In genomic region chr19:51124729-51125128, GRCh38 we compare ENCODE assay signal across 10 cellular contexts. TPM values are rescaled to one million over a fixed set of nuclear protein-coding genes. Genes with fewer than 3 reads are reported as not detected.
DNase-seq lines count a peak whose midpoint lies in the region; ATAC-seq, FAIRE-seq and TF ChIP-seq lines count a peak whose summit lies in the region.
"Had no signal": no experiment of that assay in that cellular context is flagged by ENCODE, and none has a peak within 500 bp of the region (broad histone marks: within the 10 kb centered on the region; RNA-seq: fewer than 3 reads in every experiment).

Gene SIGLEC9 (plus strand): TSS chr19:51124906. CDS start chr19:51124975, 69 bp downstream.

- H3K27me3 ChIP-seq in rectal smooth muscle tissue (ENCODE audit: control insufficient read depth, insufficient read depth, low read length): no peaks in the 10 kb centered on the region

- POLR2A ChIA-PET in activated CD4-positive, alpha-beta memory T cell treated with anti-CD3 and anti-CD28 coated beads for 36 hours (lab: Charles Lee): no interaction called here

- intact Hi-C loops in activated CD4-positive, alpha-beta memory T cell treated with anti-CD3 and anti-CD28 coated beads for 36 hours (cut with micrococcal nuclease): no loop called here
- intact Hi-C loops in left ventricle myocardium superior (cut with micrococcal nuclease): no loop called here

- peak within 1 kb of the TSS; percentile 8 for H3K27ac ChIP-seq in rectal smooth muscle tissue (ENCODE audit: low read depth, low read length)
- H3K27ac ChIP-seq: SJCRH30 had no signal

- peaks cover 65% of the 10 kb centered on the region for H3K4me1 Mint-ChIP-seq in activated CD4-positive, alpha-beta memory T cell treated with anti-CD3 and anti-CD28 coated beads for 36 hours (ENCODE audit: low read depth)
- peaks cover 19% of the 10 kb centered on the region for H3K4me1 Mint-ChIP-seq in mesothelial cell of epicardium

- no peaks in the 10 kb centered on the region for H3K36me3 ChIP-seq in rectal smooth muscle tissue (ENCODE audit: control insufficient read depth, insufficient read depth, low read length)
- H3K36me3 ChIP-seq: SJCRH30 had no signal

- TF ChIP-seq CTCF in mesothelial cell of epicardium (IDR thresholded peaks at IDR 0.05; ENCODE audit: unreplicated experiment): no peak

- CTCF ChIA-PET in activated CD4-positive, alpha-beta memory T cell treated with anti-CD3 and anti-CD28 coated beads for 36 hours (lab: Charles Lee): no interaction called here

- ATAC-seq in left ventricle myocardium superior (peak; percentile 54), GM19395 (IDR thresholded peaks at IDR 0.05; ENCODE audit: unreplicated experiment) (no peak)

- no peak for TF ChIP-seq POLR2A in GM12891 (IDR thresholded peaks at IDR 0.05; ENCODE audit: low read depth, low read length)

- no peak for DNase-seq in GM12891 (ENCODE audit: insufficient read length, low spot score)
- no peak for DNase-seq in activated CD4-positive, alpha-beta memory T cell treated with anti-CD3 and anti-CD28 coated beads for 36 hours
- DNase-seq in left ventricle myocardium superior: peak; percentile 72
- DNase-seq in SKM-1 treated with dmso at 0.1 percent for 144 hours (lab: John Stamatoyannopoulos, UW; ENCODE audit: unreplicated experiment): no peak
- no peak for DNase-seq in mesothelial cell of epicardium (ENCODE audit: low spot score in 2 of 2, unreplicated experiment in 2 of 2)
- DNase-seq: NCI-H2171 treated with DMSO at 0.1 percent for 48 hours, SJCRH30 had no signal

- H3K4me3 ChIP-seq in rectal smooth muscle tissue (ENCODE audit: low read length): no peak within 1 kb of the TSS
- H3K4me3 ChIP-seq: SJCRH30 had no signal

- no peaks in the 10 kb centered on the region for H3K4me1 ChIP-seq in rectal smooth muscle tissue (ENCODE audit: control insufficient read depth, insufficient read depth, low read length)

- peak within 1 kb of the TSS; percentile 77 for H3K27ac Mint-ChIP-seq in activated CD4-positive, alpha-beta memory T cell treated with anti-CD3 and anti-CD28 coated beads for 36 hours
- H3K27ac Mint-ChIP-seq in mesothelial cell of epicardium: no peak within 1 kb of the TSS

- no peaks in the 10 kb centered on the region for H3K9me3 Mint-ChIP-seq in activated CD4-positive, alpha-beta memory T cell treated with anti-CD3 and anti-CD28 coated beads for 36 hours
- H3K9me3 Mint-ChIP-seq in mesothelial cell of epicardium: no peaks in the 10 kb centered on the region

- peak; percentile 28 for FAIRE-seq in GM12891 (lab: Jason Lieb, UNC)

- H3K9ac ChIP-seq in rectal smooth muscle tissue (ENCODE audit: low read length): no peak within 1 kb of the TSS

- H3K27me3 Mint-ChIP-seq in activated CD4-positive, alpha-beta memory T cell treated with anti-CD3 and anti-CD28 coated beads for 36 hours: no peaks in the 10 kb centered on the region
- peaks cover 21% of the 10 kb centered on the region for H3K27me3 Mint-ChIP-seq in mesothelial cell of epicardium (ENCODE audit: low read depth)

- no peak within 1 kb of the TSS for H3K4me3 Mint-ChIP-seq in activated CD4-positive, alpha-beta memory T cell treated with anti-CD3 and anti-CD28 coated beads for 36 hours
- no peak within 1 kb of the TSS for H3K4me3 Mint-ChIP-seq in mesothelial cell of epicardium

- H3K36me3 Mint-ChIP-seq in activated CD4-positive, alpha-beta memory T cell treated with anti-CD3 and anti-CD28 coated beads for 36 hours: no peaks in the 10 kb centered on the region
- H3K36me3 Mint-ChIP-seq in mesothelial cell of epicardium: no peaks in the 10 kb centered on the region

TF ChIP-seq in GM12891, 5 proteins besides CTCF, POLR2A, EP300 and RAD21:
- TF ChIP-seq PAX5 (IDR thresholded peaks at IDR 0.05; ENCODE audit: insufficient read depth, low read length, severe bottlenecking) (no peak), TAF1 (IDR thresholded peaks at IDR 0.05; ENCODE audit: low read depth, low read length) (no peak), POLR2AphosphoS5 (IDR thresholded peaks at IDR 0.05; ENCODE audit: low read depth, low read length) (no peak), POU2F2 (IDR thresholded peaks at IDR 0.05; ENCODE audit: low read depth, low read length) (no peak), SPI1 (IDR thresholded peaks at IDR 0.05; ENCODE audit: low read depth, low read length) (no peak)

RNA-seq across cellular contexts. Expression of gene SIGLEC9, which starts in this region (rescaled TPM):
- not detected for polyA plus RNA-seq in GM12891 (2012; ENCODE audit: low read depth, missing spikeins)
- 1 to 10 TPM; 1.3 to 1.4 TPM for total RNA-seq in activated CD4-positive, alpha-beta memory T cell treated with anti-CD3 and anti-CD28 coated beads for 36 hours
- 1.4 TPM for total RNA-seq in left ventricle myocardium superior
- not detected in 3 replicates for total RNA-seq in mesothelial cell of epicardium
- total RNA-seq: pulmonary artery endothelial cell, SJCRH30 had no signal
